In the genomic region with DNA sequence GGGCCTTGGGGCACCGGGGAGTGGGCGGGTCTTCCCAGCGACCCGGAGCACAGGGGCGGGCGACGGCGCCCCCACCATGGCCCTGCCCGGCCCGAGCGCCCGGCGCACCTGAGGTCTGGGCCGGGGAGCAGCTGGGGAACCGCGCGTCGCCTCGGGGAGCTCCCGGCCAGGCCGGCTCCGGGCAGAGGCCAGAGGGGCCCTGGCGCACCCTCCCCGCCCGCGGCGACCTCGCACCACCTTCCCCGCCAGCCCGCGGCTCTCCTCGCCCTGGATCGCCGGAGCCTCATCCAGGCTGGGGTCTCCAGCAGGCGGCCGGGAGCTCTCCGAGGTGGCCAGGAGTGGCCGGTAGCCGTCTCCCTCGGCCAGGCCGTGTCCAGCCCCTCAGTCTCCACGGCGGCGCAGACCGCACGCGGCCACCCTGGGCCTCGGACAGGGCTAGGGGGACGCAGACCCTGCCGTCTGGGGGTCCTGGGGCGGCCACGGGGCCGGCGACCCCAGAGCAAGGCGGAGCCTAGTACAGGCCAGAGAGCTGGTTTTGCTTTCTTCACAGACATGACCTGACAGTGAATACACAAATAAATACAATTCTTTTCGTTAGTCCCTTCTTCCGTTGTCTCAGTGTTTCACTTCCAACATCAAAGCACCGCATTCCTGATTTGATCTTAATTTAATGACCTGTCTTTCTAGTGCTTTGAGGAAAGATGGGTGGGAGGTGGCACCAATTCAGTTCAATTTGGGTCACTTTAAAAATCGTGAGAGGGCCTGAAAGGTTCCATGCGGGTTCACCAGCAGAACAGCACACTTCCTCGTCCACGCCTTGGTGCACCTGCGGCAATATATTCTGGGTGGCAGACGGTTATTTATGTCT, we compare ENCODE assay signal across 9 cellular contexts.
DNase-seq lines count a peak whose midpoint lies in the region; ATAC-seq and TF ChIP-seq lines count a peak whose summit lies in the region.
"Had no signal": no experiment of that assay in that cellular context is flagged by ENCODE, and none has a peak within 500 bp of the region (broad histone marks: within the 10 kb centered on the region; RNA-seq: fewer than 3 reads in every experiment).

No MANE protein-coding gene starts in this region.

- no peak for ATAC-seq in left ventricle myocardium superior
- ATAC-seq in Right ventricle myocardium superior (ENCODE audit: poor library complexity), result no peak
- no peak for ATAC-seq in GM21619 (IDR thresholded peaks at IDR 0.05; ENCODE audit: unreplicated experiment)

- H3K27me3 ChIP-seq in WERI-Rb-1 (ENCODE audit: insufficient read depth, low read depth, severe bottlenecking), result no peaks in the 10 kb centered on the region

- no peaks in the 10 kb centered on the region for H3K36me3 ChIP-seq in WERI-Rb-1

- CTCF ChIA-PET in GM10248 (lab: Yijun Ruan, JAX), result no interaction called here

- DNase-seq in left ventricle myocardium superior, result peak; percentile 20
- no peak for DNase-seq in Right ventricle myocardium superior
- DNase-seq in WERI-Rb-1, result peak; percentile 4
- DNase-seq in mesenteric fat pad (ENCODE audit: low spot score), result peak; percentile 77
- DNase-seq in inferior parietal cortex (ENCODE audit: extremely low spot score), result no peak
- no peak for DNase-seq in GM10248 (ENCODE audit: extremely low spot score)
- DNase-seq: activated CD8-positive, alpha-beta memory T cell treated with anti-CD3 and anti-CD28 coated beads, Interleukin-2, amount 50 U/mL, for 4 hours; anterior cingulate cortex had no signal

- H3K9me3 ChIP-seq in WERI-Rb-1 (ENCODE audit: severe bottlenecking), result no peaks in the 10 kb centered on the region

- TF ChIP-seq CTCF in WERI-Rb-1 (IDR thresholded peaks at IDR 0.05; ENCODE audit: low read depth, low read length), result no peak
- no peak for TF ChIP-seq CTCF in GM10248 (IDR thresholded peaks at IDR 0.05; ENCODE audit: control extremely low read depth, extremely low read depth, low read depth, missing control alignments)

- no peak overlapping the region for H3K4me3 ChIP-seq in WERI-Rb-1 (ENCODE audit: low read depth, low read length)

- POLR2A ChIA-PET in GM10248 (lab: Yijun Ruan, JAX), result interaction anchor here (0.6 kb wide), 1 partner anchor 1170 kb away, joined by 4 read pairs; no protein-coding TSS in a partner anchor

- no peak overlapping the region for H3K27ac ChIP-seq in WERI-Rb-1

- intact Hi-C loops in left ventricle myocardium superior (cut with micrococcal nuclease), result no loop called here
- intact Hi-C loops in Right ventricle myocardium superior (cut with DNase I), result no loop called here

Comparison
In these comparisons a context has a peak if more than half of its experiments do, and no peak if none do; other contexts are left out.
1. DNase-seq: peak in left ventricle myocardium superior (single experiment), WERI-Rb-1 (single experiment) and mesenteric fat pad (single experiment); none in Right ventricle myocardium superior (single experiment), inferior parietal cortex (single experiment) and GM10248 (single experiment).